In the genomic region with DNA sequence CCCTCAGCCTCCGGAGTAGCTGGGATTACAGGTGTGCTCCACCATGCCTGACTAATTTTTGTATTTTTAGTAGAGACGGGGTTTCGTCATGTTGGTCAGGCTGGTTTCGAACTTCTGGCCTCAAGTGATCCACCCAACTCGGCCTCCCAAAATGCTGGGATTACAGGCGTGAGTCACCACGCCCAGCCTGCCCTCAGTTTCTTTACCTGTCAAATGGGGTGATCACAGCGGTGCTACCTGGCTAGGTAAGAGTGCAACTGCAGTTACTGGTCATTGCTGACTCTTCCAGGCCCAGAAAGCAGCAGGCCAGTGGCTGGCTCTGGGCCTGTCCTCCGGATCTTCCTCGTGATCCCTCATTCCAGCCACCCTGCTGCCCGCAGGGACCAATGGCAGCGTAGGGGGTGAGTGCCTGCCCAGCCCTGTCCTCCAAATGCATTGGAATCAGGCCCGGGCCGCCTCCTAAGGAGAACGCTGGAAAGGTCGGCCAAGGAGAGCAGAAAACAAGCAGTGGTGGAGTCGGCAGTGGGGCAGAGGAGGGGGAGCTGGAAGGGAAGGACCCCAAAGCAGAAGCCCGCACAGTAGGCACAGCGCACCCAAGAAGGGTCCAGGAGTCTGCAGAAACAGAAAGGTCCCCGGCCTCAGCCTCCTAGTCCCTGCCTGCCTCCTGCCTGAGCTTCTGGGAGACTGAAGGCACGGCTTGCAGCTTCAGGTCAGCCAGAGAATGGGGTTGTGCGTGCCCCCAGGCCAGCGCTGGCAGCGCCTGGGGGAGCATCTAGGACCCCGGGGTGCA, we compare ENCODE assay signal across 1 cellular context.
TF ChIP-seq lines count a peak whose summit lies in the region.

No MANE protein-coding gene starts in this region.

TF ChIP-seq in HepG2, 621 proteins besides CTCF, POLR2A, EP300 and RAD21 (continued from another document):
- TF ChIP-seq, protein P1, sequence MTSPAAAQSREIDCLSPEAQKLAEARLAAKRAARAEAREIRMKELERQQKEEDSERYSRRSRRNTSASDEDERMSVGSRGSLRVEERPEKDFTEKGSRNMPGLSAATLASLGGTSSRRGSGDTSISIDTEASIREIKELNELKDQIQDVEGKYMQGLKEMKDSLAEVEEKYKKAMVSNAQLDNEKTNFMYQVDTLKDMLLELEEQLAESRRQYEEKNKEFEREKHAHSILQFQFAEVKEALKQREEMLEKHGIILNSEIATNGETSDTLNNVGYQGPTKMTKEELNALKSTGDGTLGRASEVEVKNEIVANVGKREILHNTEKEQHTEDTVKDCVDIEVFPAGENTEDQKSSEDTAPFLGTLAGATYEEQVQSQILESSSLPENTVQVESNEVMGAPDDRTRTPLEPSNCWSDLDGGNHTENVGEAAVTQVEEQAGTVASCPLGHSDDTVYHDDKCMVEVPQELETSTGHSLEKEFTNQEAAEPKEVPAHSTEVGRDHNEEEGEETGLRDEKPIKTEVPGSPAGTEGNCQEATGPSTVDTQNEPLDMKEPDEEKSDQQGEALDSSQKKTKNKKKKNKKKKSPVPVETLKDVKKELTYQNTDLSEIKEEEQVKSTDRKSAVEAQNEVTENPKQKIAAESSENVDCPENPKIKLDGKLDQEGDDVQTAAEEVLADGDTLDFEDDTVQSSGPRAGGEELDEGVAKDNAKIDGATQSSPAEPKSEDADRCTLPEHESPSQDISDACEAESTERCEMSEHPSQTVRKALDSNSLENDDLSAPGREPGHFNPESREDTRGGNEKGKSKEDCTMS (CRISPR knock-in tag; conservative IDR thresholded peaks at IDR 0.05): no peak
- TF ChIP-seq ZBTB20 (CRISPR knock-in tag; IDR thresholded peaks at IDR 0.05; ENCODE audit: borderline replicate concordance, low read depth) (peak; percentile 6; the same call in 1 of the 2 replicates), TEAD3 (CRISPR knock-in tag; optimal IDR thresholded peaks at IDR 0.05; ENCODE audit: borderline replicate concordance) (peak; percentile 55), ZNF629 (CRISPR knock-in tag; conservative IDR thresholded peaks at IDR 0.05) (peak; percentile 95), RXRA (CRISPR knock-in tag; IDR thresholded peaks at IDR 0.05) (0 out of 2 replicates have a peak, but pooled peaks have one; percentile 18), SOX5 (CRISPR knock-in tag; IDR thresholded peaks at IDR 0.05; ENCODE audit: borderline replicate concordance) (no peak)
